27 cellular contexts compared by ENCODE assay signal in the genomic region with DNA sequence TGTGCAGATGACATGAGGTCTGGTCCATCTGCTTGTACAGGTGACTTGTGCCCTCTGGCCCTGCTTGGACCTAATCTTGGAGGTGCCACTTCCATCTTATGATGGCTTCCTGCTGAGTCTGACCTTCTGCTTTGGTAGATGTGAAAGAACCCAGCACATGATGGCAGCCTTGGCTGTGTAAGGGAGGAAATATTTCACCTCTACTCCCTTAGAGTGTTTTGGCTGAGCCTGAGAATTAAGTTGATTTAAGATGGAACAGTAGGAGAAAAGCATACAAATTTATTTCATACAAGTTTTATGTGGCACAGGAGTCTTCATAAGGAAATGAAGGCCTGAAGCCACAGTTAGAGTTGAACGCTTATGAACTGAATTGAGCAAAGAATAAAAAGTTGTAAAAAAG. TPM values are rescaled to one million over a fixed set of nuclear protein-coding genes. Genes with fewer than 3 reads are reported as not detected.
"Had no signal": no experiment of that assay in that cellular context is flagged by ENCODE, and none has a peak within 500 bp of the region (broad histone marks: within the 10 kb centered on the region; RNA-seq: fewer than 3 reads in every experiment).

No MANE protein-coding gene starts in this region.

- H3K9me3 ChIP-seq: mucosa of descending colon, prostate gland, right atrium auricular region, spleen, thoracic aorta, tibial nerve, upper lobe of left lung, vagina had no signal

- H3K4me2 ChIP-seq: neural progenitor cell had no signal

- H3K4me1 ChIP-seq: neural progenitor cell, right atrium auricular region, spleen, tibial nerve, upper lobe of left lung had no signal

- H3K27ac Mint-ChIP-seq: memory B cell; mesothelial cell of epicardium; naive B cell; natural killer cell treated with Interleukin-12 subunit alpha and Interleukin-12 subunit beta and Interleukin-15 and Interleukin-18, amount 100 ng/mL, for 72 hours; stimulated activated memory B cell treated with anti-CD40 and anti-IgM and Interleukin-4, amounts not matched to agents 10 μg/mL and 1 μg/mL and 100 μg/mL, for 72 hours had no signal

- H3K27me3 ChIP-seq: neural progenitor cell, right atrium auricular region, spleen, tibial nerve, upper lobe of left lung, vagina had no signal

- H3K36me3 Mint-ChIP-seq: memory B cell; mesothelial cell of epicardium; naive B cell; natural killer cell treated with Interleukin-12 subunit alpha and Interleukin-12 subunit beta and Interleukin-15 and Interleukin-18, amount 100 ng/mL, for 72 hours; neural progenitor cell; stimulated activated memory B cell treated with anti-CD40 and anti-IgM and Interleukin-4, amounts not matched to agents 10 μg/mL and 1 μg/mL and 100 μg/mL, for 72 hours had no signal

- FAIRE-seq: colon, frontal cortex, kidney had no signal

- H3K9ac ChIP-seq: neural progenitor cell had no signal

- H3K36me3 ChIP-seq: neural progenitor cell, prostate gland, right atrium auricular region, spleen, thoracic aorta, tibial nerve, upper lobe of left lung, vagina had no signal

- DNase-seq: dorsolateral prefrontal cortex; effector CD4-positive, alpha-beta T cell; head of caudate nucleus; kidney; mucosa of descending colon; naive B cell; nucleus accumbens; stimulated activated CD4-positive, alpha-beta T cell treated with anti-CD3 and anti-CD28 coated beads, Interleukin-4, amount 100 ng/mL, for 4 hours; stimulated activated naive CD8-positive, alpha-beta T cell treated with anti-CD3 and anti-CD28 coated beads, Interleukin-15, Interleukin-2, amounts not matched to agents 100 U/mL and 50 U/mL, for 24 hours; substantia nigra; upper lobe of left lung had no signal

- H3K4me1 Mint-ChIP-seq: memory B cell; naive B cell; stimulated activated memory B cell treated with anti-CD40 and anti-IgM and Interleukin-4, amounts not matched to agents 10 μg/mL and 1 μg/mL and 100 μg/mL, for 72 hours had no signal

- H2AFZ ChIP-seq: neural progenitor cell had no signal

- H3K4me3 ChIP-seq: dorsolateral prefrontal cortex, lung, mucosa of descending colon, neural progenitor cell, prostate gland, right atrium auricular region, skin epidermis, spleen, thoracic aorta, tibial nerve, upper lobe of left lung, vagina had no signal

- H3K9me3 Mint-ChIP-seq: memory B cell; mesothelial cell of epicardium; naive B cell; natural killer cell treated with Interleukin-12 subunit alpha and Interleukin-12 subunit beta and Interleukin-15 and Interleukin-18, amount 100 ng/mL, for 72 hours; neural progenitor cell; stimulated activated memory B cell treated with anti-CD40 and anti-IgM and Interleukin-4, amounts not matched to agents 10 μg/mL and 1 μg/mL and 100 μg/mL, for 72 hours had no signal

- H3K4me3 Mint-ChIP-seq: memory B cell; mesothelial cell of epicardium; naive B cell; natural killer cell treated with Interleukin-12 subunit alpha and Interleukin-12 subunit beta and Interleukin-15 and Interleukin-18, amount 100 ng/mL, for 72 hours; neural progenitor cell; stimulated activated memory B cell treated with anti-CD40 and anti-IgM and Interleukin-4, amounts not matched to agents 10 μg/mL and 1 μg/mL and 100 μg/mL, for 72 hours had no signal

- ATAC-seq: left lobe of liver; mucosa of descending colon; natural killer cell treated with Interleukin-12 subunit alpha and Interleukin-12 subunit beta and Interleukin-15 and Interleukin-18, amount 100 ng/mL, for 72 hours; stimulated activated memory B cell treated with anti-CD40 and anti-IgM and Interleukin-4, amounts not matched to agents 10 μg/mL and 1 μg/mL and 100 μg/mL, for 72 hours; stimulated activated naive CD8-positive, alpha-beta T cell treated with anti-CD3 and anti-CD28 coated beads, Interleukin-15, Interleukin-2, amounts not matched to agents 100 U/mL and 50 U/mL, for 24 hours had no signal

- H3K27ac ChIP-seq: dorsolateral prefrontal cortex, neural progenitor cell, prostate gland, right atrium auricular region, skin epidermis, spleen, thoracic aorta, tibial nerve, upper lobe of left lung, vagina had no signal

RNA-seq across cellular contexts. Expression of gene TMEM158, which starts 52.3 kb away (rescaled TPM):
- total RNA-seq: right atrium auricular region had no signal
